Comparison of ENCODE assay signal across 9 cellular contexts in genomic region chr19:36604656-36605100, GRCh38. TPM values are rescaled to one million over a fixed set of nuclear protein-coding genes. Genes with fewer than 3 reads are reported as not detected.
A peak's percentile ranks its signal among the peaks of the same experiment; 100 is the strongest.
DNase-seq lines count a peak whose midpoint lies in the region; ATAC-seq and TF ChIP-seq lines count a peak whose summit lies in the region.
"Had no signal": no experiment of that assay in that cellular context is flagged by ENCODE, and none has a peak within 500 bp of the region (broad histone marks: within the 10 kb centered on the region; RNA-seq: fewer than 3 reads in every experiment).

No MANE protein-coding gene starts in this region.

- no peak for TF ChIP-seq CTCF in CD14-positive monocyte (IDR thresholded peaks at IDR 0.05)
- TF ChIP-seq CTCF in WTC11 (IDR thresholded peaks at IDR 0.05) = no peak
- no peak for TF ChIP-seq CTCF in cardiac fibroblast (IDR thresholded peaks at IDR 0.05; ENCODE audit: low read depth, low read length)

- H3K4me3 ChIP-seq in Jurkat, Clone E6-1 (ENCODE audit: low read length) = peak overlapping the region; percentile 77
- H3K4me3 ChIP-seq in cardiac fibroblast (replicated peaks in 1 of 2; ENCODE audit: low read depth in 2 of 2, low read length in 2 of 2) = peak overlapping the region; percentile 83

- ATAC-seq in GM21360 (IDR thresholded peaks at IDR 0.05; ENCODE audit: unreplicated experiment) (peak; percentile 76), WTC11 (peak; percentile 50)

- intact Hi-C loops in CD14-positive monocyte (cut with micrococcal nuclease) = loop anchor here in 1 of 2 donors (2.0 kb wide), 1 partner anchor 32 kb away; the partner anchor contains the start of gene ZNF529

- H3K4me3 Mint-ChIP-seq in CD14-positive monocyte (peak overlapping the region; percentile 95 to 98), WTC11 (peak overlapping the region; percentile 82)

- H3K27me3 Mint-ChIP-seq in CD14-positive monocyte (ENCODE audit: low read depth in 3 of 3) (peaks cover 0 to 2% (median 0%) of the 10 kb centered on the region in 3 donors), WTC11 (ENCODE audit: low read depth) (peaks cover 34% of the 10 kb centered on the region)

- POLR2A ChIA-PET in WTC11 (lab: Charles Lee) = interaction anchor here (0.7 to 1.3 kb wide), 2 partner anchors 31 to 542 kb away, joined by 3 to 5 read pairs; partner anchors contain the start of gene ZNF529

- CTCF ChIA-PET in WTC11 (lab: Charles Lee) = no interaction called here

- H3K9me3 Mint-ChIP-seq in CD14-positive monocyte (peaks cover 32 to 54% (median 48%) of the 10 kb centered on the region in 7 donors), WTC11 (no peaks in the 10 kb centered on the region)

- peak overlapping the region; percentile 64 to 92 (median 76) for H3K27ac Mint-ChIP-seq in CD14-positive monocyte
- no peak overlapping the region for H3K27ac Mint-ChIP-seq in WTC11

- DNase-seq in CD14-positive monocyte (ENCODE audit: low spot score) (peak; percentile 66), WTC11 (ENCODE audit: low spot score) (peak; percentile 26), cardiac fibroblast (ENCODE audit: low read depth in 2 of 2) (peak; percentile 12 to 47), kidney tubule cell (ENCODE audit: low spot score) (peak; percentile 77), NCI-H146 treated with DMSO at 0.1 percent for 48 hours (lab: John Stamatoyannopoulos, UW; ENCODE audit: unreplicated experiment) (no peak)
- peak; percentile 74 for DNase-seq in Jurkat, Clone E6-1 (ENCODE audit: low read depth, low spot score)
- peak; percentile 78 to 85 for DNase-seq in stimulated activated CD4-positive, alpha-beta T cell treated with anti-CD3 and anti-CD28 coated beads, Interleukin-1b, Interleukin-23, amount 100 ng/mL, for 4 hours (ENCODE audit: low read depth in 2 of 2)

- H3K4me1 Mint-ChIP-seq in CD14-positive monocyte (peaks cover 18% of the 10 kb centered on the region), WTC11 (peaks cover 13% of the 10 kb centered on the region)

- H3K36me3 Mint-ChIP-seq in CD14-positive monocyte (peaks cover 3 to 14% of the 10 kb centered on the region in 2 donors), WTC11 (no peaks in the 10 kb centered on the region)

TF ChIP-seq in WTC11, 78 proteins besides CTCF, POLR2A, EP300 and RAD21:
- TF ChIP-seq, protein P1, sequence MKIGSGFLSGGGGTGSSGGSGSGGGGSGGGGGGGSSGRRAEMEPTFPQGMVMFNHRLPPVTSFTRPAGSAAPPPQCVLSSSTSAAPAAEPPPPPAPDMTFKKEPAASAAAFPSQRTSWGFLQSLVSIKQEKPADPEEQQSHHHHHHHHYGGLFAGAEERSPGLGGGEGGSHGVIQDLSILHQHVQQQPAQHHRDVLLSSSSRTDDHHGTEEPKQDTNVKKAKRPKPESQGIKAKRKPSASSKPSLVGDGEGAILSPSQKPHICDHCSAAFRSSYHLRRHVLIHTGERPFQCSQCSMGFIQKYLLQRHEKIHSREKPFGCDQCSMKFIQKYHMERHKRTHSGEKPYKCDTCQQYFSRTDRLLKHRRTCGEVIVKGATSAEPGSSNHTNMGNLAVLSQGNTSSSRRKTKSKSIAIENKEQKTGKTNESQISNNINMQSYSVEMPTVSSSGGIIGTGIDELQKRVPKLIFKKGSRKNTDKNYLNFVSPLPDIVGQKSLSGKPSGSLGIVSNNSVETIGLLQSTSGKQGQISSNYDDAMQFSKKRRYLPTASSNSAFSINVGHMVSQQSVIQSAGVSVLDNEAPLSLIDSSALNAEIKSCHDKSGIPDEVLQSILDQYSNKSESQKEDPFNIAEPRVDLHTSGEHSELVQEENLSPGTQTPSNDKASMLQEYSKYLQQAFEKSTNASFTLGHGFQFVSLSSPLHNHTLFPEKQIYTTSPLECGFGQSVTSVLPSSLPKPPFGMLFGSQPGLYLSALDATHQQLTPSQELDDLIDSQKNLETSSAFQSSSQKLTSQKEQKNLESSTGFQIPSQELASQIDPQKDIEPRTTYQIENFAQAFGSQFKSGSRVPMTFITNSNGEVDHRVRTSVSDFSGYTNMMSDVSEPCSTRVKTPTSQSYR (CRISPR knock-in tag; IDR thresholded peaks at IDR 0.05) = peak; percentile 17; the same call in 1 of the 2 replicates
- TF ChIP-seq HMGXB4 (CRISPR knock-in tag; IDR thresholded peaks at IDR 0.05) (no peak), TEAD1 (CRISPR knock-in tag; IDR thresholded peaks at IDR 0.05) (no peak), E2F5 (CRISPR knock-in tag; IDR thresholded peaks at IDR 0.05) (no peak), NR1H2 (CRISPR knock-in tag; IDR thresholded peaks at IDR 0.05) (no peak), SMAD4 (CRISPR knock-in tag; IDR thresholded peaks at IDR 0.05) (no peak)
- TF ChIP-seq, protein P2, sequence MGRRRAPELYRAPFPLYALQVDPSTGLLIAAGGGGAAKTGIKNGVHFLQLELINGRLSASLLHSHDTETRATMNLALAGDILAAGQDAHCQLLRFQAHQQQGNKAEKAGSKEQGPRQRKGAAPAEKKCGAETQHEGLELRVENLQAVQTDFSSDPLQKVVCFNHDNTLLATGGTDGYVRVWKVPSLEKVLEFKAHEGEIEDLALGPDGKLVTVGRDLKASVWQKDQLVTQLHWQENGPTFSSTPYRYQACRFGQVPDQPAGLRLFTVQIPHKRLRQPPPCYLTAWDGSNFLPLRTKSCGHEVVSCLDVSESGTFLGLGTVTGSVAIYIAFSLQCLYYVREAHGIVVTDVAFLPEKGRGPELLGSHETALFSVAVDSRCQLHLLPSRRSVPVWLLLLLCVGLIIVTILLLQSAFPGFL (CRISPR knock-in tag; IDR thresholded peaks at IDR 0.05; ENCODE audit: borderline replicate concordance) = no peak
TF ChIP-seq in WTC11: peak in this region for 1.

RNA-seq across cellular contexts. Expression of gene ZNF382, which starts 0.4 kb away (rescaled TPM):
- polyA plus RNA-seq in CD14-positive monocyte = under 1 TPM in 1 of 2 donors, not detected in 1; 0.63 TPM
- 6.8 TPM for polyA plus RNA-seq in Jurkat, Clone E6-1 (2012; ENCODE audit: insufficient read depth, insufficient read length)
- 8.2 to 9.5 TPM (median 8.8 TPM) in 3 replicates for total RNA-seq in WTC11 (2021)
- total RNA-seq: HT1080 had no signal

RNA-seq across cellular contexts. Expression of gene ZNF529, which starts 31.6 kb away (rescaled TPM):
- polyA plus RNA-seq in CD14-positive monocyte = 1 to 10 TPM; 1.1 to 1.3 TPM
- polyA plus RNA-seq in Jurkat, Clone E6-1 (2012; ENCODE audit: insufficient read depth, insufficient read length) = 7.9 TPM
- total RNA-seq in WTC11 (2021) = 13.1 to 16.1 TPM (median 14.4 TPM) in 3 replicates
